ENCODE assay signal across 1 cellular context in the genomic region with DNA sequence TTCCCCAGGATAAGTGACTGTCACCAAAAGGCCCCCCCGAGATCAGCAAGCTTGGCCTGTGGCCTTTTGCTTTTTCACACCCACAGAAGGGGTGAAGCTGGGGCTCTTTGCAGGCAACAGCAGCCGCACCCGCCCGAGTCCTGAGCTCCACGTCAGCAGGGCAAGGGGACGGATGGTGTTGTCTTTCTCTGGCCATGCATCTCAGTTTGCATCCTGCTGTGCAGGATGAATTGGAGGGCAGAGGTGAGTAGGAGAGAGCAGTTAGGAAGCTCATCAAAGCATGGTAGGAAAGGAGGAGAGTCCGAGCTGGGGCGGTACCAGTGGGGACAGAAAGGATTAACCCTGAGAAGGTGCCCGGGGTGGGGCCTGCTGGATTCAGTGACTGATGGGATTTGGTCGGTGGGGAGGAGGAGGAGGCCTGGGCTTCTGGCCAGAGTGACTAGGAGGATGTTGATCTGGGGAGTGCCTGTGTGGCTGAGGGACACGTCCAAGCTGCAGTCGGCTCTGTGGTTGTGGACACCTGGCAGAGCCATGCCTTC.
TF ChIP-seq lines count a peak whose summit lies in the region.

No MANE protein-coding gene starts in this region.

TF ChIP-seq in GM23338, 12 proteins besides CTCF, POLR2A, EP300 and RAD21 (continued from another document):
- TF ChIP-seq, protein P1, sequence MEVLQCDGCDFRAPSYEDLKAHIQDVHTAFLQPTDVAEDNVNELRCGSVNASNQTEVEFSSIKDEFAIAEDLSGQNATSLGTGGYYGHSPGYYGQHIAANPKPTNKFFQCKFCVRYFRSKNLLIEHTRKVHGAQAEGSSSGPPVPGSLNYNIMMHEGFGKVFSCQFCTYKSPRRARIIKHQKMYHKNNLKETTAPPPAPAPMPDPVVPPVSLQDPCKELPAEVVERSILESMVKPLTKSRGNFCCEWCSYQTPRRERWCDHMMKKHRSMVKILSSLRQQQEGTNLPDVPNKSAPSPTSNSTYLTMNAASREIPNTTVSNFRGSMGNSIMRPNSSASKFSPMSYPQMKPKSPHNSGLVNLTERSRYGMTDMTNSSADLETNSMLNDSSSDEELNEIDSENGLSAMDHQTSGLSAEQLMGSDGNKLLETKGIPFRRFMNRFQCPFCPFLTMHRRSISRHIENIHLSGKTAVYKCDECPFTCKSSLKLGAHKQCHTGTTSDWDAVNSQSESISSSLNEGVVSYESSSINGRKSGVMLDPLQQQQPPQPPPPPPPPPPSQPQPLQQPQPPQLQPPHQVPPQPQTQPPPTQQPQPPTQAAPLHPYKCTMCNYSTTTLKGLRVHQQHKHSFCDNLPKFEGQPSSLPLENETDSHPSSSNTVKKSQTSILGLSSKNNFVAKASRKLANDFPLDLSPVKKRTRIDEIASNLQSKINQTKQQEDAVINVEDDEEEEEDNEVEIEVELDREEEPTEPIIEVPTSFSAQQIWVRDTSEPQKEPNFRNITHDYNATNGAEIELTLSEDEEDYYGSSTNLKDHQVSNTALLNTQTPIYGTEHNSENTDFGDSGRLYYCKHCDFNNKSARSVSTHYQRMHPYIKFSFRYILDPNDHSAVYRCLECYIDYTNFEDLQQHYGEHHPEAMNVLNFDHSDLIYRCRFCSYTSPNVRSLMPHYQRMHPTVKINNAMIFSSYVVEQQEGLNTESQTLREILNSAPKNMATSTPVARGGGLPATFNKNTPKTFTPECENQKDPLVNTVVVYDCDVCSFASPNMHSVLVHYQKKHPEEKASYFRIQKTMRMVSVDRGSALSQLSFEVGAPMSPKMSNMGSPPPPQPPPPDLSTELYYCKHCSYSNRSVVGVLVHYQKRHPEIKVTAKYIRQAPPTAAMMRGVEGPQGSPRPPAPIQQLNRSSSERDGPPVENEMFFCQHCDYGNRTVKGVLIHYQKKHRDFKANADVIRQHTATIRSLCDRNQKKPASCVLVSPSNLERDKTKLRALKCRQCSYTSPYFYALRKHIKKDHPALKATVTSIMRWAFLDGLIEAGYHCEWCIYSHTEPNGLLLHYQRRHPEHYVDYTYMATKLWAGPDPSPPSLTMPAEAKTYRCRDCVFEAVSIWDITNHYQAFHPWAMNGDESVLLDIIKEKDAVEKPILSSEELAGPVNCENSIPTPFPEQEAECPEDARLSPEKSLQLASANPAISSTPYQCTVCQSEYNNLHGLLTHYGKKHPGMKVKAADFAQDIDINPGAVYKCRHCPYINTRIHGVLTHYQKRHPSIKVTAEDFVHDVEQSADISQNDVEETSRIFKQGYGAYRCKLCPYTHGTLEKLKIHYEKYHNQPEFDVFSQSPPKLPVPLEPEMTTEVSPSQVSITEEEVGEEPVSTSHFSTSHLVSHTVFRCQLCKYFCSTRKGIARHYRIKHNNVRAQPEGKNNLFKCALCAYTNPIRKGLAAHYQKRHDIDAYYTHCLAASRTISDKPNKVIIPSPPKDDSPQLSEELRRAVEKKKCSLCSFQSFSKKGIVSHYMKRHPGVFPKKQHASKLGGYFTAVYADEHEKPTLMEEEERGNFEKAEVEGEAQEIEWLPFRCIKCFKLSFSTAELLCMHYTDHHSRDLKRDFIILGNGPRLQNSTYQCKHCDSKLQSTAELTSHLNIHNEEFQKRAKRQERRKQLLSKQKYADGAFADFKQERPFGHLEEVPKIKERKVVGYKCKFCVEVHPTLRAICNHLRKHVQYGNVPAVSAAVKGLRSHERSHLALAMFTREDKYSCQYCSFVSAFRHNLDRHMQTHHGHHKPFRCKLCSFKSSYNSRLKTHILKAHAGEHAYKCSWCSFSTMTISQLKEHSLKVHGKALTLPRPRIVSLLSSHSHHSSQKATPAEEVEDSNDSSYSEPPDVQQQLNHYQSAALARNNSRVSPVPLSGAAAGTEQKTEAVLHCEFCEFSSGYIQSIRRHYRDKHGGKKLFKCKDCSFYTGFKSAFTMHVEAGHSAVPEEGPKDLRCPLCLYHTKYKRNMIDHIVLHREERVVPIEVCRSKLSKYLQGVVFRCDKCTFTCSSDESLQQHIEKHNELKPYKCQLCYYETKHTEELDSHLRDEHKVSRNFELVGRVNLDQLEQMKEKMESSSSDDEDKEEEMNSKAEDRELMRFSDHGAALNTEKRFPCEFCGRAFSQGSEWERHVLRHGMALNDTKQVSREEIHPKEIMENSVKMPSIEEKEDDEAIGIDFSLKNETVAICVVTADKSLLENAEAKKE (CRISPR knock-in tag; IDR thresholded peaks at IDR 0.05) = peak; percentile 42; the same call in 1 of the 2 replicates
- TF ChIP-seq NANOG (IDR thresholded peaks at IDR 0.05; ENCODE audit: borderline replicate concordance) = no peak
- TF ChIP-seq ZNF114 (CRISPR knock-in tag; IDR thresholded peaks at IDR 0.05) = no peak
- TF ChIP-seq STAT1 (IDR thresholded peaks at IDR 0.05; ENCODE audit: unreplicated experiment) = no peak
- TF ChIP-seq, protein P2, sequence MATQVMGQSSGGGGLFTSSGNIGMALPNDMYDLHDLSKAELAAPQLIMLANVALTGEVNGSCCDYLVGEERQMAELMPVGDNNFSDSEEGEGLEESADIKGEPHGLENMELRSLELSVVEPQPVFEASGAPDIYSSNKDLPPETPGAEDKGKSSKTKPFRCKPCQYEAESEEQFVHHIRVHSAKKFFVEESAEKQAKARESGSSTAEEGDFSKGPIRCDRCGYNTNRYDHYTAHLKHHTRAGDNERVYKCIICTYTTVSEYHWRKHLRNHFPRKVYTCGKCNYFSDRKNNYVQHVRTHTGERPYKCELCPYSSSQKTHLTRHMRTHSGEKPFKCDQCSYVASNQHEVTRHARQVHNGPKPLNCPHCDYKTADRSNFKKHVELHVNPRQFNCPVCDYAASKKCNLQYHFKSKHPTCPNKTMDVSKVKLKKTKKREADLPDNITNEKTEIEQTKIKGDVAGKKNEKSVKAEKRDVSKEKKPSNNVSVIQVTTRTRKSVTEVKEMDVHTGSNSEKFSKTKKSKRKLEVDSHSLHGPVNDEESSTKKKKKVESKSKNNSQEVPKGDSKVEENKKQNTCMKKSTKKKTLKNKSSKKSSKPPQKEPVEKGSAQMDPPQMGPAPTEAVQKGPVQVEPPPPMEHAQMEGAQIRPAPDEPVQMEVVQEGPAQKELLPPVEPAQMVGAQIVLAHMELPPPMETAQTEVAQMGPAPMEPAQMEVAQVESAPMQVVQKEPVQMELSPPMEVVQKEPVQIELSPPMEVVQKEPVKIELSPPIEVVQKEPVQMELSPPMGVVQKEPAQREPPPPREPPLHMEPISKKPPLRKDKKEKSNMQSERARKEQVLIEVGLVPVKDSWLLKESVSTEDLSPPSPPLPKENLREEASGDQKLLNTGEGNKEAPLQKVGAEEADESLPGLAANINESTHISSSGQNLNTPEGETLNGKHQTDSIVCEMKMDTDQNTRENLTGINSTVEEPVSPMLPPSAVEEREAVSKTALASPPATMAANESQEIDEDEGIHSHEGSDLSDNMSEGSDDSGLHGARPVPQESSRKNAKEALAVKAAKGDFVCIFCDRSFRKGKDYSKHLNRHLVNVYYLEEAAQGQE (IDR thresholded peaks at IDR 0.05; ENCODE audit: unreplicated experiment) = no peak
- TF ChIP-seq EZH2 (IDR thresholded peaks at IDR 0.05; ENCODE audit: low read depth, unreplicated experiment) = no peak
